In the genomic region with DNA sequence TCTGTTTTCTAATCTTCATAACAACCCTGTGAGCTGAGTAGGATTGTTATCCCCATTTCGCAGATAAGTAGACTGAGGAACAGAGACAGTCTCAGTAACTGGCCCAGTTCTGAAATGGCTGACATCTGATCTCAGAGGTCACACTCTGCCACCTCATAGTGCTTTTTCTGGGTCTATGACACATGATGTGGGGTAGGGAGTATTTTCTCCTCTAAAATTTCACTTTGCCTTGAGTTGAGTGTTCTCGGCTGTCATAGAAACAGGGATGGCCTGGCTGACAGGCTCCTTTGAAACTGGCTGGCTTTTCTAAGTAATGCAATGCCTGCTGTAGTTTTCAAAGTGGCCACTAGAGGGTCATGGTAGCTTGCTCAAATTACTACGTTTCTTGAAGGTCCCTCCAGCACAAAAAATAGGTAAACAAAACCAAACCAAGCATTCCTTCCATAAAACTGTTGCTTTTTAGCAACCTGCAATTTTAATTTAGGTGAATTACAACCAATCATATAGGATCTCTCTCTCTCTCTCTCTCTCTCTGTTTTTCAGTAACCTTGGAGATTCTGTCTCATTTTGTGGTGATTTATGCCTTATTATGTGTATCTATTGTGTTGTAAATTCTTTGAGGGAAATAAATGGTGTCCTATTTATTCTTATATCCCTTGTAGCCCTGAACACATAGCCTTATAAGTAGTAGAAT, we compare ENCODE assay signal across 8 cellular contexts.
DNase-seq lines count a peak whose midpoint lies in the region; ATAC-seq and TF ChIP-seq lines count a peak whose summit lies in the region.

No MANE protein-coding gene starts in this region.

- POLR2A ChIA-PET in T-cell (lab: Charles Lee): interaction anchor here in 1 of 2 donors (0.6 kb wide), 1 partner anchor 119 kb away, joined by 6 read pairs; no protein-coding TSS in a partner anchor

- no peak for TF ChIP-seq POLR2A in spleen (IDR thresholded peaks at IDR 0.05)

- H3K27ac ChIP-seq in H9 (ENCODE audit: insufficient read length, low read depth, low read length): no peak overlapping the region
- no peak overlapping the region for H3K27ac ChIP-seq in ascending aorta
- H3K27ac ChIP-seq in spleen: no peak overlapping the region

- DNase-seq in GM12864 (ENCODE audit: low read depth) (peak; percentile 38), H9 (peak; percentile 64), MV-4-11 (lab: John Stamatoyannopoulos, UW) (peak; percentile 54), T-cell (peak in 33 of 34 experiments; percentile 2 to 56 (median 32)), ascending aorta (ENCODE audit: low spot score in 2 of 2) (peak in 1 of 2 donors; percentile 86), hippocampal formation (lab: John Stamatoyannopoulos, UW) (peak; percentile 33 to 63), spleen (no peak), cerebellar nuclear complex (lab: John Stamatoyannopoulos, UW) (no peak)

- H2BK20ac ChIP-seq in H9 (ENCODE audit: low read depth, low read length, poor library complexity, severe bottlenecking): no peak overlapping the region

- H3K4me1 ChIP-seq in H9 (ENCODE audit: insufficient read depth, low read length): no peaks in the 10 kb centered on the region
- peaks cover 0 to 20% of the 10 kb centered on the region in 2 donors for H3K4me1 ChIP-seq in ascending aorta
- H3K4me1 ChIP-seq in spleen: peaks cover 0 to 4% (median 0%) of the 10 kb centered on the region in 6 donors

- H3K4me3 Mint-ChIP-seq in H9 (no peak overlapping the region), T-cell (no peak overlapping the region)

- no peak overlapping the region for H3K4me2 ChIP-seq in H9 (ENCODE audit: insufficient read depth, insufficient read length, low read length)

- H3K79me1 ChIP-seq in H9 (ENCODE audit: insufficient read depth, low read depth, low read length, poor library complexity, severe bottlenecking): no peaks in the 10 kb centered on the region

- H2AK5ac ChIP-seq in H9 (ENCODE audit: insufficient read length, low read length): no peak overlapping the region

- H4K8ac ChIP-seq in H9 (replicated peaks; ENCODE audit: insufficient read length, low read depth, low read length): no peak overlapping the region

- intact Hi-C loops in ascending aorta (cut with DNase I) (loop anchor here (2.0 to 5.0 kb wide), 3 partner anchors 17 to 89 kb away; no protein-coding TSS in a partner anchor), spleen (cut with DNase I; ENCODE audit: low total_unique reads) (loop anchor here (10.0 kb wide), 1 partner anchor 233 kb away; no protein-coding TSS in a partner anchor)

- H3K79me2 ChIP-seq in H9 (ENCODE audit: insufficient read depth, low read length): no peaks in the 10 kb centered on the region

- no peak overlapping the region for H3K4ac ChIP-seq in H9 (ENCODE audit: low read depth, low read length)

- no peak overlapping the region for H3K14ac ChIP-seq in H9 (ENCODE audit: insufficient read depth, low read length)

- H2BK12ac ChIP-seq in H9 (ENCODE audit: insufficient read length, low read depth, low read length): no peak overlapping the region

- peak; percentile 37 to 67 (median 59) for ATAC-seq in T-cell (replicated peaks in 1 of 4)

- H3K4me1 Mint-ChIP-seq in H9 (peaks cover 0 to 8% of the 10 kb centered on the region in 2 experiments; a peak in 3 of 4 replicates), T-cell (peaks cover 0 to 8% (median 8%) of the 10 kb centered on the region in 3 donors)

- H3K9ac ChIP-seq in H9 (ENCODE audit: extremely low read depth, insufficient read length, low read length): no peak overlapping the region

- no CpG with 5 or more reads among the region's 3 CpGs for WGBS in H9 (ENCODE audit: extremely low coverage, insufficient read length, low lambda C conversion rate)
- WGBS in spleen, 5 donors: 26 to 38% (median 33%) methylated on average over 3 of the region's 3 CpGs

- no peaks in the 10 kb centered on the region for H3K23me2 ChIP-seq in H9 (ENCODE audit: insufficient read length, low read depth, low read length, poor library complexity, severe bottlenecking)

- H3K9me3 ChIP-seq in H9 (ENCODE audit: control insufficient read depth, low read depth, low read length): no peaks in the 10 kb centered on the region
- H3K9me3 ChIP-seq in ascending aorta: no peaks in the 10 kb centered on the region
- no peaks in the 10 kb centered on the region for H3K9me3 ChIP-seq in spleen

- H4K91ac ChIP-seq in H9 (ENCODE audit: insufficient read length, low read depth, low read length): no peak overlapping the region

- H3K36me3 Mint-ChIP-seq in H9 (ENCODE audit: insufficient read depth in 1 of 3, low read depth in 3 of 3) (no peaks in the 10 kb centered on the region; a peak in 1 of 7 replicates), T-cell (peaks cover 10% of the 10 kb centered on the region)

- H3K36me3 ChIP-seq in ascending aorta (no peaks in the 10 kb centered on the region), spleen (no peaks in the 10 kb centered on the region)

- CTCF ChIA-PET in T-cell (lab: Charles Lee): interaction anchor here (0.6 to 2.6 kb wide), 7 partner anchors 19 to 242 kb away, joined by 3 to 30 read pairs (median 5); no protein-coding TSS in a partner anchor

- no peak overlapping the region for H3K23ac ChIP-seq in H9 (ENCODE audit: insufficient read length, low read depth, low read length)

- H3K4me3 ChIP-seq in GM12864 (ENCODE audit: low read depth, low read length) (no peak overlapping the region), ascending aorta (no peak overlapping the region), spleen (no peak overlapping the region)

- peak; percentile 95 for TF ChIP-seq CTCF in GM12864 (IDR thresholded peaks at IDR 0.05; ENCODE audit: low read depth, low read length, missing control alignments)
- TF ChIP-seq CTCF in H9 (conservative IDR thresholded peaks at IDR 0.05): peak; percentile 89
- peak; percentile 82 to 94 (median 90) for TF ChIP-seq CTCF in ascending aorta (IDR thresholded peaks at IDR 0.05)
- TF ChIP-seq CTCF in spleen (IDR thresholded peaks at IDR 0.05 in 8 of 11, conservative IDR thresholded peaks at IDR 0.05 in 3 of 11): peak; percentile 68 to 94 (median 84)

- H3K27me3 ChIP-seq in H9 (ENCODE audit: insufficient read depth, low read length): no peaks in the 10 kb centered on the region
- no peaks in the 10 kb centered on the region for H3K27me3 ChIP-seq in ascending aorta
- H3K27me3 ChIP-seq in spleen (replicated peaks in 1 of 7): no peaks in the 10 kb centered on the region

- H2AFZ ChIP-seq in H9 (ENCODE audit: low read length): no peak overlapping the region

- no peak overlapping the region for H2BK5ac ChIP-seq in H9 (ENCODE audit: insufficient read length, low read length)

- no peaks in the 10 kb centered on the region for H4K20me1 ChIP-seq in H9 (ENCODE audit: control insufficient read depth, insufficient read depth, insufficient read length)

- no peaks in the 10 kb centered on the region for H3K9me3 Mint-ChIP-seq in H9
- no peaks in the 10 kb centered on the region for H3K9me3 Mint-ChIP-seq in T-cell

- no peak overlapping the region for H4K5ac ChIP-seq in H9 (ENCODE audit: insufficient read length, low read depth, low read length)

- H3K27me3 Mint-ChIP-seq in H9 (ENCODE audit: low read depth) (no peaks in the 10 kb centered on the region), T-cell (no peaks in the 10 kb centered on the region)

- no peak overlapping the region for H3T11ph ChIP-seq in H9 (ENCODE audit: low read length)

- H2BK120ac ChIP-seq in H9 (ENCODE audit: low read depth, low read length, poor library complexity, severe bottlenecking): no peak overlapping the region

- H3K18ac ChIP-seq in H9 (ENCODE audit: insufficient read length, low read depth, low read length): no peak overlapping the region

- 0 out of 2 replicates have a peak overlapping the region, but pooled peaks have one; percentile 25 for H2BK15ac ChIP-seq in H9 (ENCODE audit: low read depth, low read length)

- H3K56ac ChIP-seq in H9 (ENCODE audit: insufficient read length, low read depth, low read length): no peak overlapping the region

- H3K27ac Mint-ChIP-seq in H9 (no peak overlapping the region), T-cell (no peak overlapping the region)

Comparison
In these comparisons a context has a peak if more than half of its experiments do, and no peak if none do; other contexts are left out.
1. DNase-seq: peak in GM12864 (single experiment), H9 (single experiment), MV-4-11 (single experiment), T-cell (33 of 34) and hippocampal formation (2 of 2); none in spleen (single experiment) and cerebellar nuclear complex (0 of 2).
2. Peak in every context shown above with its lines, with median percentiles within 50 percentile points of each other: CTCF ChIP-seq.